ENCODE assay signal across 8 cellular contexts in the genomic region with DNA sequence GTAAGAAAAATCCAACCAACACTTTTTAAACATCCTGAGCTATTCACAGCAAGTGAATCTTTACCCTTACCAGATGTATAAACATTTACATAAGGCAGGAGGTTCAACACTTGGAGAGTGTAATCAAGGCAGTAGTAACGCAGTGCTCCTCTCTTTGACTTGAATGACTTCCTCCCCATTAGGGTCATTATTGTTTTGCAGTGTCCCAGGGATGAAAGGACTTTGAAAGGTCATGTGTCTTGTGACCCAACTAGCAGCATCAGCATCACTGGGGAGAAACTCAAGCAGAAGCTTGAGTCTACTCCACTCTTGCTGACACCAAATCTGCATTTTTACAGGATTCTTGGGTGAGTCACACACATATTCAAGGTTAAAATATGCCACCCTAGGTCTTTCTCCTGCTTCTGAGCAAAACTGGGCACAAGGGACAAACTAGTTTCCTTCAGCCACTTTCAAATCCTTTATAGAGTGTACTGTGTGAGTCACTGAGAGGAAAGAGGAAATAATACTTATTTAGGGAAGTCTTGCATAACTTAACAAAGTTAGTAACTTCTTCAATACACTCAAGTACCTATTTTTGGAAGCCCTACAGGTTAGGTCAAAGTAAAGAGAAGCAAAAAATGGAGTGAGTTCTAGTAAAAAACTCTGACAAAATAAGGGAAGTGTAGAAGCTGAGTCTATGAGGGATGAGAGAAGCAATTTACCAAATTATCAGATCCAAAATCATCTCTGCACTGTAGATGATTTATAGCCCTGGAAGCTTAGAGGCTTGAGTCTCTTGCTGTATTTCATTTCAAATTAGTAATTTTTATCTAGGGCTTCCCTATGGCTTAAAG. TPM values are rescaled to one million over a fixed set of nuclear protein-coding genes. Genes with fewer than 3 reads are reported as not detected.
DNase-seq lines count a peak whose midpoint lies in the region; ATAC-seq and TF ChIP-seq lines count a peak whose summit lies in the region.

No MANE protein-coding gene starts in this region.

- H3K4me3 ChIP-seq in epithelial cell of proximal tubule (ENCODE audit: low read depth, low read length) (no peak overlapping the region), parathyroid adenoma (ENCODE audit: low read depth, low read length) (no peak overlapping the region)

- H3K9me3 Mint-ChIP-seq in activated T-cell treated with anti-CD3 and anti-CD28 coated beads, Interleukin-2, amount 50 U/mL, for 72 hours, result peaks cover 2 to 4% of the 10 kb centered on the region in 2 donors

- no peak overlapping the region for H3K27ac Mint-ChIP-seq in activated T-cell treated with anti-CD3 and anti-CD28 coated beads, Interleukin-2, amount 50 U/mL, for 72 hours

- no peaks in the 10 kb centered on the region for H3K36me3 ChIP-seq in parathyroid adenoma (ENCODE audit: control insufficient read depth, insufficient read depth, low read length)

- no peaks in the 10 kb centered on the region for H3K9me3 ChIP-seq in parathyroid adenoma (ENCODE audit: control insufficient read depth, low read length)

- H3K4me1 Mint-ChIP-seq in activated T-cell treated with anti-CD3 and anti-CD28 coated beads, Interleukin-2, amount 50 U/mL, for 72 hours (ENCODE audit: low read depth), result peaks cover 36% of the 10 kb centered on the region

- no peaks in the 10 kb centered on the region for H3K27me3 ChIP-seq in parathyroid adenoma (ENCODE audit: control insufficient read depth, insufficient read depth, low read length)

- H3K79me2 ChIP-seq in parathyroid adenoma, result no peaks in the 10 kb centered on the region

- DNase-seq in activated T-cell treated with anti-CD3 and anti-CD28 coated beads, Interleukin-2, amount 50 U/mL, for 72 hours, result no peak
- DNase-seq in activated T-cell treated with anti-CD3 and anti-CD28 coated beads for 4 hours (no peak), OCI-M1 (lab: John Stamatoyannopoulos, UW) (peak; percentile 64), epithelial cell of proximal tubule (ENCODE audit: low read depth) (peak; percentile 66), NCI-H1694 treated with DMSO at 0.1 percent for 48 hours (lab: John Stamatoyannopoulos, UW) (no peak), hypothalamus (lab: John Stamatoyannopoulos, UW) (no peak)

- no peak overlapping the region for H3K4me2 ChIP-seq in parathyroid adenoma (ENCODE audit: low read length)

- ATAC-seq in activated T-cell treated with anti-CD3 and anti-CD28 coated beads, Interleukin-2, amount 50 U/mL, for 72 hours (replicated peaks in 1 of 2), result peak; percentile 62 to 87
- peak; percentile 80 for ATAC-seq in HG02943 (IDR thresholded peaks at IDR 0.05; ENCODE audit: low read depth, unreplicated experiment)

- no peak overlapping the region for H3K27ac ChIP-seq in parathyroid adenoma

- TF ChIP-seq CTCF in epithelial cell of proximal tubule (conservative IDR thresholded peaks at IDR 0.05; ENCODE audit: low read depth, low read length) (no peak), parathyroid adenoma (IDR thresholded peaks at IDR 0.05) (no peak)

- peak overlapping the region; percentile 1 for H2AFZ ChIP-seq in parathyroid adenoma

- peaks cover 5 to 8% of the 10 kb centered on the region in 2 donors for H3K36me3 Mint-ChIP-seq in activated T-cell treated with anti-CD3 and anti-CD28 coated beads, Interleukin-2, amount 50 U/mL, for 72 hours (ENCODE audit: insufficient read depth in 2 of 2)

- peaks cover 4% of the 10 kb centered on the region for H3K4me1 ChIP-seq in parathyroid adenoma

- peak overlapping the region in 1 of 2 donors; percentile 33 for H3K4me3 Mint-ChIP-seq in activated T-cell treated with anti-CD3 and anti-CD28 coated beads, Interleukin-2, amount 50 U/mL, for 72 hours

- no peaks in the 10 kb centered on the region for H3K27me3 Mint-ChIP-seq in activated T-cell treated with anti-CD3 and anti-CD28 coated beads, Interleukin-2, amount 50 U/mL, for 72 hours (ENCODE audit: low read depth)

- no peak overlapping the region for H3K9ac ChIP-seq in parathyroid adenoma

RNA-seq across cellular contexts. Expression of a gene that starts 51.0 kb away (rescaled TPM):
- total RNA-seq in activated T-cell treated with anti-CD3 and anti-CD28 coated beads, Interleukin-2, amount 50 U/mL, for 72 hours, result 10 to 100 TPM; 79.2 to 82.2 TPM
- total RNA-seq in epithelial cell of proximal tubule, result 31.3 and 33.7 TPM in 2 replicates

Comparison
In these comparisons a context has a peak if more than half of its experiments do, and no peak if none do; other contexts are left out.
1. DNase-seq: peak in OCI-M1 (single experiment) and epithelial cell of proximal tubule (single experiment); none in activated T-cell treated with anti-CD3 and anti-CD28 coated beads, Interleukin-2, amount 50 U/mL, for 72 hours (0 of 2), activated T-cell treated with anti-CD3 and anti-CD28 coated beads for 4 hours (single experiment), NCI-H1694 treated with DMSO at 0.1 percent for 48 hours (single experiment) and hypothalamus (0 of 51).